In the genomic region with DNA sequence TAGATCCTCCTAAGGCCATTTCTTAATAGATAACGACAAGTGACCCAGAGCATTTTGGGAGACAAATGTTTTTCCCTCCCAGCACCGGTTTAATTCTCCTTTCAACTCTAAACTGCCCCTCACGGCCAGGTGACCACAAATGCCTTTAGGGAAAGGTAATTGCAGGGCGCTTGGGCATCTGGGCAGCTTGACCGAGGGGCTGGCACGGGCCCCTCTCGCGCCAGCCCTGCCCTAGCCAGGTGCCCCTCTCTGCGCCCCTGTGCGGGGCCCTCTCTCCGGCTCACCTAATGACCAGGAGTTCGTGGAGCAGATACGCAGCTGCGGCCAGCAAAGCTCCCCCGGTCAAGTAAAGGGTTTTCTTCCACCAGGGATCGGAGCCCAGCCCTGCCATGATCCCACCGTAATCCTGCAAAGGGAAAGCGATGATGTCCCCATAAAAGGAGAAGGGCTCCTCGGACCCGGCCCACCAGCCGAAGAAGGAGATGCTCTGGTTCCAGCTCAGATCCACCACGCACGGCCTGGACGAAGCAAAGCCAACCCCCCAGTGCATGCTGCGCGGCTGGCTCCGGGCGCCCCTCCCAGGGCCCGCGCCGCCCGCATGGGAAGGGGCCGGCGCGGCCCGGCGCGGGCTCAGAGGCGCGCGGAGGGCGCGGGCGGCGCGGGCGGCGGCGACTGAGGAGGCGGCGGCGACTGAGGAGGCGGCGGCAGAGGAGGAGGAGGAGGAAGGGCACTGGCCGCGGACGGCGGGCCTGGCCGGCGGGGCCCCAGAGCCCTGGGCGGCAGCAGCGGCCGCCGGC, we compare ENCODE assay signal across 8 cellular contexts. TPM values are rescaled to one million over a fixed set of nuclear protein-coding genes. Genes with fewer than 3 reads are reported as not detected.
DNase-seq lines count a peak whose midpoint lies in the region; ATAC-seq and TF ChIP-seq lines count a peak whose summit lies in the region.

No MANE protein-coding gene starts in this region.

- DNase-seq in GM12865 (ENCODE audit: low read depth), result no peak
- peak; percentile 47 for DNase-seq in HEK293T (ENCODE audit: extremely low spot score)
- peak in 1 of 2 experiments; percentile 37 for DNase-seq in SJSA1 (ENCODE audit: low read depth in 1 of 2, low spot score in 2 of 2)
- no peak for DNase-seq in fibroblast of villous mesenchyme (ENCODE audit: low read depth)
- DNase-seq in psoas muscle, result no peak
- no peak for DNase-seq in GM20000 (ENCODE audit: low spot score)
- no peak for DNase-seq in NCI-H2196 treated with DMSO at 0.1 percent for 48 hours (lab: John Stamatoyannopoulos, UW; ENCODE audit: unreplicated experiment)
- DNase-seq in amniotic stem cell (lab: John Stamatoyannopoulos, UW), result no peak

- H3K9me3 ChIP-seq in SJSA1 (replicated peaks), result no peaks in the 10 kb centered on the region
- no peaks in the 10 kb centered on the region for H3K9me3 ChIP-seq in psoas muscle

- H3K27ac ChIP-seq in SJSA1, result peak overlapping the region; percentile 61
- no peak overlapping the region for H3K27ac ChIP-seq in psoas muscle

- H3K36me3 ChIP-seq in SJSA1 (peaks cover 3% of the 10 kb centered on the region; the same call in 1 of the 2 replicates), psoas muscle (ENCODE audit: insufficient read depth in 1 of 2, low read depth in 1 of 2) (no peaks in the 10 kb centered on the region)

- POLR2A ChIA-PET in HEK293T (lab: Yijun Ruan, JAX), result interaction anchor here (0.8 to 4.6 kb wide), 5 partner anchors 12 to 84 kb away, joined by 3 to 41 read pairs (median 3); partner anchors contain the start of genes COQ3 and PNISR

- WGBS in psoas muscle, 3 donors, result 5 to 15% (median 5%) methylated on average over 22 to 64 of the region's 64 CpGs

- H3K4me1 ChIP-seq in SJSA1 (replicated peaks) (peaks cover 50% of the 10 kb centered on the region), psoas muscle (peaks cover 5% of the 10 kb centered on the region)

- H3K27me3 ChIP-seq in SJSA1 (replicated peaks) (0 out of 2 replicates have a peak, but pooled peaks cover 2% of the 10 kb centered on the region), psoas muscle (ENCODE audit: insufficient read depth in 3 of 3, low read length in 2 of 3) (peaks cover 2 to 67% (median 8%) of the 10 kb centered on the region in 3 donors)

- intact Hi-C loops in psoas muscle (cut with DNase I), result no loop called here

- H3K4me3 ChIP-seq in GM12865 (ENCODE audit: low read depth, low read length) (peak overlapping the region; percentile 50; the same call in 1 of the 2 replicates), SJSA1 (peak overlapping the region; percentile 79), fibroblast of villous mesenchyme (ENCODE audit: low read depth, low read length) (peak overlapping the region; percentile 53), psoas muscle (peak overlapping the region; percentile 77)

- ATAC-seq in psoas muscle, result peak in 2 of 4 donors; percentile 22 to 30

- CTCF ChIA-PET in HEK293T (lab: Yijun Ruan, JAX), result interaction anchor here (0.7 to 1.4 kb wide), 2 partner anchors 19 to 35 kb away, joined by 3 read pairs; no protein-coding TSS in a partner anchor

- TF ChIP-seq CTCF in GM12865 (IDR thresholded peaks at IDR 0.05; ENCODE audit: insufficient read depth, low read depth, low read length, missing control alignments) (no peak), fibroblast of villous mesenchyme (IDR thresholded peaks at IDR 0.05; ENCODE audit: insufficient read depth, low read depth, low read length) (no peak), psoas muscle (IDR thresholded peaks at IDR 0.05) (no peak), GM20000 (IDR thresholded peaks at IDR 0.05; ENCODE audit: extremely low read depth, missing control alignments) (no peak)

TF ChIP-seq in HEK293T, 16 proteins besides CTCF, POLR2A, EP300 and RAD21:
- TF ChIP-seq ZNF384 (IDR thresholded peaks at IDR 0.05), result no peak
- no peak for TF ChIP-seq NFRKB (IDR thresholded peaks at IDR 0.05)
- TF ChIP-seq L3MBTL2 (conservative IDR thresholded peaks at IDR 0.05), result no peak
- TF ChIP-seq ARNT (IDR thresholded peaks at IDR 0.05), result peak; percentile 2; the same call in 1 of the 2 replicates

RNA-seq across cellular contexts. Expression of gene FAXC, which starts 0.5 kb away (rescaled TPM):
- 10.5 and 20.5 TPM in 2 replicates for total RNA-seq in SJSA1 (2014; rRNA removed; shearing (Covaris generic))
- 0.32 and 2.2 TPM in 2 replicates for total RNA-seq in fibroblast of villous mesenchyme
- total RNA-seq in psoas muscle, result under 1 TPM in 2 of 4 donors, not detected in 2; 0.64 to 0.73 TPM
- under 1 TPM in 1 of 3 donors, not detected in 2; 0.36 TPM for polyA plus RNA-seq in psoas muscle

RNA-seq across cellular contexts. Expression of gene COQ3, which starts 45.0 kb away (rescaled TPM):
- total RNA-seq in SJSA1 (2014; rRNA removed; shearing (Covaris generic)), result 11.5 and 13.1 TPM in 2 replicates
- total RNA-seq in fibroblast of villous mesenchyme (6.1 and 9.1 TPM in 2 replicates), psoas muscle (10 to 100 TPM; 13.5 to 19.0 (median 14.9) TPM)
- 10 to 100 TPM; 19.1 to 20.0 (median 19.6) TPM for polyA plus RNA-seq in psoas muscle
